ENCODE assay signal across 8 cellular contexts in the genomic region with DNA sequence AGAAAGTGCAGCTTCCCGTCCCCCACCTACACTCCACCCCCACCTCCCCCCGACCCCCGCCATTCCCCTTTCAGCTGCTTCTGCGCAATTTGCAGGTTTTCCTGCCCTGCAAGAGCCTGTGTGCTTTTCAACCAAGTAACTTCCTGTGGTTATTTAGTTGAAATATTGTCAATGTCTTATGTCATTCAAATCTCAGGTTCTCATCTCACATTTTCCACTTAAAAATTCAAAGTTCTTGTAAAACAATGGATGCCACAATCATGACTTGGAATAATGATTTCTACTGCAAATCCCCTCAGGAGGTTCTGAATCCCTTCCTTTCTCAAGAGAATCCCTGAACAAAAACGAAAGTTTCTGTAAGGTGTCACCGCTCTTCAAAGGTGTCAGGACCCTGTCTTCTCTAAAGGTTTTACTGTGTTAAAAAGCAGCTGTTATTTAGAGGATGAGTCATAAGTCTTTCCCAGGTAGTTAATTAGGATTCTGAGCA. TPM values are rescaled to one million over a fixed set of nuclear protein-coding genes. Genes with fewer than 3 reads are reported as not detected.
DNase-seq lines count a peak whose midpoint lies in the region; TF ChIP-seq lines count a peak whose summit lies in the region.

No MANE protein-coding gene starts in this region.

- no peaks in the 10 kb centered on the region for H3K27me3 ChIP-seq in endodermal cell (ENCODE audit: control insufficient read depth, insufficient read depth, low read length, poor library complexity, severe bottlenecking)
- no peaks in the 10 kb centered on the region for H3K27me3 ChIP-seq in sigmoid colon

- peak overlapping the region; percentile 78 for H3K9ac ChIP-seq in endodermal cell (ENCODE audit: extremely low read depth, low read length, poor library complexity, severe bottlenecking)

- TF ChIP-seq CTCF in VCaP (conservative IDR thresholded peaks at IDR 0.05) (no peak), endodermal cell (conservative IDR thresholded peaks at IDR 0.05) (no peak), sigmoid colon (IDR thresholded peaks at IDR 0.05) (no peak)

- peaks cover 29% of the 10 kb centered on the region for H3K4me1 Mint-ChIP-seq in endodermal cell

- H3K36me3 Mint-ChIP-seq in endodermal cell (ENCODE audit: low read depth): peaks cover 11% of the 10 kb centered on the region

- H3K4me3 Mint-ChIP-seq in endodermal cell: peak overlapping the region; percentile 93

- DNase-seq in NOMO-1 treated with DMSO at 0.1 percent for 48 hours (lab: John Stamatoyannopoulos, UW; ENCODE audit: unreplicated experiment) (peak; percentile 18), NOMO-1 treated with dmso at 0.1 percent for 144 hours (lab: John Stamatoyannopoulos, UW; ENCODE audit: unreplicated experiment) (no peak), endodermal cell (peak; percentile 80), sigmoid colon (no peak), DMS 273 (lab: John Stamatoyannopoulos, UW; ENCODE audit: unreplicated experiment) (no peak), NCI-H1694 treated with DMSO at 0.1 percent for 48 hours (lab: John Stamatoyannopoulos, UW) (no peak), NCI-H526 treated with DMSO at 0.1 percent for 48 hours (lab: John Stamatoyannopoulos, UW) (no peak)

- H3K9me3 Mint-ChIP-seq in endodermal cell: no peaks in the 10 kb centered on the region

- no peaks in the 10 kb centered on the region for H3K4me1 ChIP-seq in endodermal cell (ENCODE audit: control insufficient read depth, insufficient read depth, low read length)
- peaks cover 0 to 46% (median 25%) of the 10 kb centered on the region in 4 donors for H3K4me1 ChIP-seq in sigmoid colon

- WGBS in endodermal cell (ENCODE audit: insufficient coverage in 1 of 2, insufficient read length in 1 of 2), 2 experiments: 12 to 18% methylated on average over 2 of the region's 6 CpGs
- WGBS in sigmoid colon, 2 donors: 20 to 29% methylated on average over 6 of the region's 6 CpGs

- H3K9me3 ChIP-seq in endodermal cell (ENCODE audit: control insufficient read depth, low read length): no peaks in the 10 kb centered on the region
- no peaks in the 10 kb centered on the region for H3K9me3 ChIP-seq in sigmoid colon

- peak overlapping the region; percentile 99 for H3K27ac Mint-ChIP-seq in endodermal cell

- H3K36me3 ChIP-seq in endodermal cell (ENCODE audit: control insufficient read depth, insufficient read depth, low read length) (no peaks in the 10 kb centered on the region), sigmoid colon (no peaks in the 10 kb centered on the region)

- no peak for TF ChIP-seq EP300 in sigmoid colon (IDR thresholded peaks at IDR 0.05)

- intact Hi-C loops in sigmoid colon (cut with DNase I): loop anchor here (5.0 to 10.0 kb wide), 5 partner anchors 226 to 1843 kb away; a partner anchor contains a TSS

- no peak for TF ChIP-seq POLR2A in sigmoid colon (IDR thresholded peaks at IDR 0.05)

- H3K4me3 ChIP-seq in endodermal cell (ENCODE audit: low read length): peak overlapping the region; percentile 97
- H3K4me3 ChIP-seq in sigmoid colon: peak overlapping the region; percentile 63 to 85 (median 68)

- peak overlapping the region; percentile 95 for H3K27ac ChIP-seq in VCaP
- no peak overlapping the region for H3K27ac ChIP-seq in endodermal cell (ENCODE audit: low read depth, low read length)
- H3K27ac ChIP-seq in sigmoid colon: peak overlapping the region; percentile 88 to 96 (median 92)

- H3K27me3 Mint-ChIP-seq in endodermal cell (ENCODE audit: insufficient read depth): no peaks in the 10 kb centered on the region

RNA-seq across cellular contexts. Expression of a gene that starts 31.6 kb away (rescaled TPM):
- total RNA-seq in endodermal cell: 100 to 1,000 TPM in 1 of 2 donors, 10 to 100 TPM in 1; 97.4 to 150 TPM
- 56.6 TPM for polyA plus RNA-seq in endodermal cell (2013, experiment 1 of 2)
- polyA plus RNA-seq in endodermal cell (2013, experiment 2 of 2): 63.5 TPM
- 10 to 100 TPM; 14.3 to 20.7 (median 16.7) TPM for total RNA-seq in sigmoid colon
- polyA plus RNA-seq in sigmoid colon: 10 to 100 TPM; 13.2 to 24.1 (median 13.6) TPM

RNA-seq across cellular contexts. Expression of a gene that starts 31.8 kb away (rescaled TPM):
- total RNA-seq in endodermal cell: 1 to 10 TPM; 2.5 to 3.3 TPM
- polyA plus RNA-seq in endodermal cell (2013, experiment 1 of 2): 4.3 TPM
- polyA plus RNA-seq in endodermal cell (2013, experiment 2 of 2): 4.2 TPM
- total RNA-seq in sigmoid colon: 1 to 10 TPM in 2 of 4 donors, under 1 TPM in 1, not detected in 1; 0.83 to 2.0 (median 1.1) TPM
- under 1 TPM; 0.60 to 0.96 (median 0.69) TPM for polyA plus RNA-seq in sigmoid colon

RNA-seq across cellular contexts. Expression of a gene that starts 42.3 kb away (rescaled TPM):
- not detected for total RNA-seq in endodermal cell
- polyA plus RNA-seq in endodermal cell (2013, experiment 1 of 2): not detected
- not detected for polyA plus RNA-seq in endodermal cell (2013, experiment 2 of 2)
- 1 to 10 TPM in 1 of 4 donors, under 1 TPM in 2, not detected in 1; 0.16 to 1.1 (median 0.55) TPM for total RNA-seq in sigmoid colon
- under 1 TPM in 1 of 3 donors, not detected in 2; 0.09 TPM for polyA plus RNA-seq in sigmoid colon

Comparison
In these comparisons a context has a peak if more than half of its experiments do, and no peak if none do; other contexts are left out.
1. DNase-seq: peak in NOMO-1 treated with DMSO at 0.1 percent for 48 hours (single experiment) and endodermal cell (single experiment); none in NOMO-1 treated with dmso at 0.1 percent for 144 hours (single experiment), sigmoid colon (single experiment), DMS 273 (single experiment), NCI-H1694 treated with DMSO at 0.1 percent for 48 hours (single experiment) and NCI-H526 treated with DMSO at 0.1 percent for 48 hours (single experiment).
2. RNA of a gene that starts 31.6 kb away (total RNA-seq): 97.4 to 150 TPM in endodermal cell; 14.3 to 20.7 TPM in sigmoid colon; every median in the first group is over 4 times any median in the second.